1 cellular context compared by ENCODE assay signal in genomic region chr2:31207790-31208189, GRCh38.
TF ChIP-seq lines count a peak whose summit lies in the region.

No MANE protein-coding gene starts in this region.

TF ChIP-seq in H1, 55 proteins besides CTCF, POLR2A, EP300 and RAD21:
- peak; percentile 80 for TF ChIP-seq TEAD4 (IDR thresholded peaks at IDR 0.05; ENCODE audit: low read depth, low read length)
- no peak for TF ChIP-seq RBBP5 (IDR thresholded peaks at IDR 0.05; ENCODE audit: borderline replicate concordance, low read depth, low read length)
- no peak for TF ChIP-seq SIN3A (conservative IDR thresholded peaks at IDR 0.05 in 1 of 2, IDR thresholded peaks at IDR 0.05 in 1 of 2; ENCODE audit: low read depth in 1 of 2, low read length in 2 of 2)
